ENCODE assay signal across 8 cellular contexts in the genomic region with DNA sequence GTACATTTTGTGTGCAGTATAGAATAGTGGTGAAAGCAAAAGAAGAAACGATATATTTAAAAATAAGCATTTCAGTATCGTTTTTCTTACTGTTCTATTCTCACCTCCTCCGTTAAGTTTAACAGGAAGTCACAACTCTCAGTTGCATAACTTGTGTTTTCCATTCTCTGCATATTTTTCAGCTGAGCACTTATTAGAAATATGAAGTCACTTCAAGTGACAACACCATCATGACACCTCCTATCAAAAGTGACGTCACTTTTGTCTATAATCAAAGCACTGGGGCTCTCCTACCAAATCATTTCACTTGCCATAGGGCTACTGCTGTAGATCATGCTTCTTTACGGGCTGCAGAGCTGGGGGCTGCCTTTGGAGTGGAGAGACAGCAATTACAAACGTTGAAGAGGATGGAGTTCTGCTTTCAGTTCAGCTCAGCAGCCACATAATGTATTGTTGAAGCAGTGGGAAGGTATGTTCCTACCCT. TPM values are rescaled to one million over a fixed set of nuclear protein-coding genes. Genes with fewer than 3 reads are reported as not detected.
A peak's percentile ranks its signal among the peaks of the same experiment; 100 is the strongest.
DNase-seq lines count a peak whose midpoint lies in the region; ATAC-seq lines count a peak whose summit lies in the region.

No MANE protein-coding gene starts in this region.

- H3K4me1 Mint-ChIP-seq in activated T-helper 17 cell treated with anti-CD3 and anti-CD28 coated beads, Interleukin-2, amount 50 U/mL, for 72 hours, result peaks cover 56% of the 10 kb centered on the region

- peak overlapping the region; percentile 73 for H3K4me3 Mint-ChIP-seq in activated T-helper 17 cell treated with anti-CD3 and anti-CD28 coated beads, Interleukin-2, amount 50 U/mL, for 72 hours

- peak; percentile 78 for ATAC-seq in GM19452 (IDR thresholded peaks at IDR 0.05; ENCODE audit: unreplicated experiment)
- peak; percentile 88 for ATAC-seq in HG03354 (IDR thresholded peaks at IDR 0.05; ENCODE audit: poor library complexity, severe bottlenecking, unreplicated experiment)
- ATAC-seq in activated T-helper 17 cell treated with anti-CD3 and anti-CD28 coated beads, Interleukin-2, amount 50 U/mL, for 72 hours (replicated peaks), result peak; percentile 18
- ATAC-seq in left ventricle myocardium superior, result no peak

- peaks cover 75% of the 10 kb centered on the region for H3K36me3 Mint-ChIP-seq in activated T-helper 17 cell treated with anti-CD3 and anti-CD28 coated beads, Interleukin-2, amount 50 U/mL, for 72 hours (ENCODE audit: low read depth)

- H3K9me3 Mint-ChIP-seq in activated T-helper 17 cell treated with anti-CD3 and anti-CD28 coated beads, Interleukin-2, amount 50 U/mL, for 72 hours, result no peaks in the 10 kb centered on the region

- H3K27me3 Mint-ChIP-seq in activated T-helper 17 cell treated with anti-CD3 and anti-CD28 coated beads, Interleukin-2, amount 50 U/mL, for 72 hours, result no peaks in the 10 kb centered on the region

- H3K27ac Mint-ChIP-seq in activated T-helper 17 cell treated with anti-CD3 and anti-CD28 coated beads, Interleukin-2, amount 50 U/mL, for 72 hours, result peak overlapping the region; percentile 91

- intact Hi-C loops in left ventricle myocardium superior (cut with micrococcal nuclease), result no loop called here

- DNase-seq in EL (peak; percentile 42), Kasumi-1 (lab: John Stamatoyannopoulos, UW) (no peak), left ventricle myocardium superior (no peak), DMS79 treated with DMSO at 0.1 percent for 48 hours (lab: John Stamatoyannopoulos, UW) (no peak)
- peak; percentile 37 for DNase-seq in stimulated activated CD4-positive, alpha-beta T cell treated with anti-CD3 and anti-CD28 coated beads, Interleukin-1b, Interleukin-23, amount 100 ng/mL, for 48 hours

RNA-seq across cellular contexts. Expression of a gene that starts 36.3 kb away (rescaled TPM):
- total RNA-seq in activated T-helper 17 cell treated with anti-CD3 and anti-CD28 coated beads, Interleukin-2, amount 50 U/mL, for 72 hours, result 10 to 100 TPM; 38.0 to 51.7 TPM
- 0.57 TPM for total RNA-seq in left ventricle myocardium superior

Comparison
In these comparisons a context has a peak if more than half of its experiments do, and no peak if none do; other contexts are left out.
1. DNase-seq: peak in EL (single experiment) and stimulated activated CD4-positive, alpha-beta T cell treated with anti-CD3 and anti-CD28 coated beads, Interleukin-1b, Interleukin-23, amount 100 ng/mL, for 48 hours (single experiment); none in Kasumi-1 (0 of 2), left ventricle myocardium superior (single experiment) and DMS79 treated with DMSO at 0.1 percent for 48 hours (single experiment).
2. RNA of a gene that starts 36.3 kb away (total RNA-seq): 38.0 to 51.7 TPM in activated T-helper 17 cell treated with anti-CD3 and anti-CD28 coated beads, Interleukin-2, amount 50 U/mL, for 72 hours; 0.57 TPM in left ventricle myocardium superior (single experiment); every median in the first group is over 10 times any median in the second.